Comparison of ENCODE assay signal across 13 cellular contexts in the genomic region with DNA sequence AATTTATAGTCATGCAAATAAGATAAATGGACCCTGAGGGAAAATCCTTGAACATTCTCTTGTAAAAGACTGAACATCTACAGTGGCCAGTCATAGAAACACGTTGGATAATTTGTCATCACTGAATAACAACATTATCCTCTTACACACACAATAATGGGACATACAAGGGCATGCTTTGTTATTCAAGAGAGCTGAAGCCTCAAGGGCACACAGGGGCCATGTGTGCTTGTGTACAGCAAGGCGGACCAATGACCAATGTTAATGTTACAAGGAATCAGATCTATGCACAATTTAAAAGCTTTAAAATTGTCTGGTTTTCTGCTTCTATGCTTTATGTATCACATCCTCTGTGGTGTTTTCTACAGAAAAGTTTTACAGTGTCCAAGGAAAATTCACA.
"Had no signal": no experiment of that assay in that cellular context is flagged by ENCODE, and none has a peak within 500 bp of the region (broad histone marks: within the 10 kb centered on the region; RNA-seq: fewer than 3 reads in every experiment).

No MANE protein-coding gene starts in this region.

- H3K9me3 Mint-ChIP-seq: effector memory CD8-positive, alpha-beta T cell had no signal

- H3K27ac Mint-ChIP-seq: effector memory CD8-positive, alpha-beta T cell had no signal

- H3K27me3 ChIP-seq: ovary, testis had no signal

- H3K9me3 ChIP-seq: heart right ventricle, left ventricle myocardium inferior, ovary, testis had no signal

- H3K4me3 Mint-ChIP-seq: effector memory CD8-positive, alpha-beta T cell had no signal

- H3K4me3 ChIP-seq: heart right ventricle, left ventricle myocardium inferior, ovary, testis had no signal

- H3K27ac ChIP-seq: heart right ventricle, left ventricle myocardium inferior, ovary, testis had no signal

- H3K4me1 ChIP-seq: testis had no signal

- H3K36me3 ChIP-seq: ovary had no signal

- DNase-seq: activated CD4-positive, alpha-beta T cell treated with anti-CD3 and anti-CD28 coated beads, Interleukin-2, amount 50 U/mL, for 1 hour; activated CD4-positive, CD25-positive, alpha-beta regulatory T cell; activated naive CD4-positive, alpha-beta T cell treated with anti-CD3 and anti-CD28 coated beads, Interleukin-2, amount 50 U/mL, for 16 hours; central memory CD4-positive, alpha-beta T cell; cortex of kidney; effector memory CD8-positive, alpha-beta T cell; heart right ventricle; islet precursor cell; left ventricle myocardium inferior; ovary; stimulated activated naive CD4-positive, alpha-beta T cell; T-helper 2 cell; testis had no signal
